8 cellular contexts compared by ENCODE assay signal in the genomic region with DNA sequence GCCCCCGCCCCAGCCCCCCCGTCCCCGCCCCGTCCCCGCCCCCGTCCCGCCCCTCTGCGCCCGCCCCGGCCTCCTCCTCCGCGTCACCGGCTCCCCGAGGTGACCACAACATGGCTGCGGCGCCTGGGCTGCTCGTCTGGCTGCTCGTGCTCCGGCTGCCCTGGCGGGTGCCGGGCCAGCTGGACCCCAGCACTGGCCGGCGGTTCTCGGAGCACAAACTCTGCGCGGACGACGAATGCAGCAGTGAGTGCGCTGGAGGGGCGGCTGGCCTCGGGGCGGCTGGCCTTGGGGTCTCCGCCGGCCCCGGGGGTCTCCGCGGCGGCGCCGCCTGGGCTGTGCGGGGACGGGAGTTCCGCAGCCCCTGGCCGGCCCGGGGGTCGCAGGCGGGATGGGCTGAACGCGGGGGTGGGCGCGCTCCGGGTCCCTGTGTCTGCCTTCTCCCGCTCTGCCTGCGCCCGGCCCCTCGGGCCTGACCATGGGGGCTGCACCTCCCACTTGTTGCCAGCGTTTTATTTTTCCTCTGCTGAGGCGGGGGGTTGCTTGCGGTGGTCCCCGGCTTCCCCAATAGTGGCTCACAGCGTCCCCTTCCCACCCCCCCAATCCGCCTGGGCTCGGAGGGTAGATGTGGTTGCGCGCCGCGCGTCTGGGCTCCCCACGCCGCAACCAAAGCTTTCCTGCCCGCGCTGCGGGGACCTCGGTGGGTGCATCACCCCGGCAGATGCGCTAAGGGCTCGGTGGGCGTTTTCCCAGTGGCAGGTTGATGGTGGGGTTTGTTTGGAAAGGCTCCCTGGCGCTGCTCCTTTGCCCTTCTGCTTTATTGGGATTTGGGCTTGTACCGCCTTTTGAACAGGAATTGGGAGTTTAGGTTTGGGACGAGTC. TPM values are rescaled to one million over a fixed set of nuclear protein-coding genes. Genes with fewer than 3 reads are reported as not detected.
DNase-seq lines count a peak whose midpoint lies in the region; ATAC-seq and TF ChIP-seq lines count a peak whose summit lies in the region.

A gene with protein sequence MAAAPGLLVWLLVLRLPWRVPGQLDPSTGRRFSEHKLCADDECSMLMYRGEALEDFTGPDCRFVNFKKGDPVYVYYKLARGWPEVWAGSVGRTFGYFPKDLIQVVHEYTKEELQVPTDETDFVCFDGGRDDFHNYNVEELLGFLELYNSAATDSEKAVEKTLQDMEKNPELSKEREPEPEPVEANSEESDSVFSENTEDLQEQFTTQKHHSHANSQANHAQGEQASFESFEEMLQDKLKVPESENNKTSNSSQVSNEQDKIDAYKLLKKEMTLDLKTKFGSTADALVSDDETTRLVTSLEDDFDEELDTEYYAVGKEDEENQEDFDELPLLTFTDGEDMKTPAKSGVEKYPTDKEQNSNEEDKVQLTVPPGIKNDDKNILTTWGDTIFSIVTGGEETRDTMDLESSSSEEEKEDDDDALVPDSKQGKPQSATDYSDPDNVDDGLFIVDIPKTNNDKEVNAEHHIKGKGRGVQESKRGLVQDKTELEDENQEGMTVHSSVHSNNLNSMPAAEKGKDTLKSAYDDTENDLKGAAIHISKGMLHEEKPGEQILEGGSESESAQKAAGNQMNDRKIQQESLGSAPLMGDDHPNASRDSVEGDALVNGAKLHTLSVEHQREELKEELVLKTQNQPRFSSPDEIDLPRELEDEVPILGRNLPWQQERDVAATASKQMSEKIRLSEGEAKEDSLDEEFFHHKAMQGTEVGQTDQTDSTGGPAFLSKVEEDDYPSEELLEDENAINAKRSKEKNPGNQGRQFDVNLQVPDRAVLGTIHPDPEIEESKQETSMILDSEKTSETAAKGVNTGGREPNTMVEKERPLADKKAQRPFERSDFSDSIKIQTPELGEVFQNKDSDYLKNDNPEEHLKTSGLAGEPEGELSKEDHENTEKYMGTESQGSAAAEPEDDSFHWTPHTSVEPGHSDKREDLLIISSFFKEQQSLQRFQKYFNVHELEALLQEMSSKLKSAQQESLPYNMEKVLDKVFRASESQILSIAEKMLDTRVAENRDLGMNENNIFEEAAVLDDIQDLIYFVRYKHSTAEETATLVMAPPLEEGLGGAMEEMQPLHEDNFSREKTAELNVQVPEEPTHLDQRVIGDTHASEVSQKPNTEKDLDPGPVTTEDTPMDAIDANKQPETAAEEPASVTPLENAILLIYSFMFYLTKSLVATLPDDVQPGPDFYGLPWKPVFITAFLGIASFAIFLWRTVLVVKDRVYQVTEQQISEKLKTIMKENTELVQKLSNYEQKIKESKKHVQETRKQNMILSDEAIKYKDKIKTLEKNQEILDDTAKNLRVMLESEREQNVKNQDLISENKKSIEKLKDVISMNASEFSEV (N-terminal part only) (plus strand): TSS at position 97 of the 879 bp plus-strand sequence. CDS start 14 bp downstream, at position 111.

- H3K9me3 Mint-ChIP-seq in glutamatergic neuron (ENCODE audit: unreplicated experiment): peaks cover 16% of the 10 kb centered on the region

- H3K4me3 ChIP-seq in HUES64 (ENCODE audit: low read length) (peak within 1 kb of the TSS; percentile 87), ovary (peak within 1 kb of the TSS; percentile 84), upper lobe of right lung (peak within 1 kb of the TSS; percentile 84)

- H3K27me3 ChIP-seq in HUES64 (ENCODE audit: insufficient read depth, low read length) (peaks cover 36% of the 10 kb centered on the region; the same call in 1 of the 2 replicates), ovary (no peaks in the 10 kb centered on the region), upper lobe of right lung (no peaks in the 10 kb centered on the region)

- TF ChIP-seq CTCF in glutamatergic neuron (IDR thresholded peaks at IDR 0.05; ENCODE audit: partially characterized antibody, unreplicated experiment) (no peak), ovary (IDR thresholded peaks at IDR 0.05) (peak in 1 of 3 donors; percentile 5), upper lobe of right lung (IDR thresholded peaks at IDR 0.05) (no peak)

- ATAC-seq in GM21447 (IDR thresholded peaks at IDR 0.05; ENCODE audit: unreplicated experiment) (peak; percentile 48), upper lobe of right lung (peak; percentile 85)

- peak within 1 kb of the TSS; percentile 90 for H3K4me3 Mint-ChIP-seq in glutamatergic neuron (ENCODE audit: unreplicated experiment)

- H3K4me1 ChIP-seq in HUES64 (ENCODE audit: insufficient read depth, low read length): no peaks in the 10 kb centered on the region; the same call in 1 of the 2 replicates
- no peaks in the 10 kb centered on the region for H3K4me1 ChIP-seq in ovary (ENCODE audit: insufficient read depth)
- peaks cover 12% of the 10 kb centered on the region for H3K4me1 ChIP-seq in upper lobe of right lung

- H3K9ac ChIP-seq in HUES64 (ENCODE audit: low read depth, low read length): peak within 1 kb of the TSS; percentile 94

- intact Hi-C loops in ovary (cut with DNase I) (no loop called here), upper lobe of right lung (cut with DNase I) (no loop called here)

- DNase-seq in DMS53 (lab: John Stamatoyannopoulos, UW) (peak; percentile 93), SK-MEL-5 (ENCODE audit: low read depth, low spot score) (no peak), glutamatergic neuron (peak; percentile 36), ovary (peak; percentile 38 to 91 (median 84)), upper lobe of right lung (peak; percentile 90)
- DNase-seq in activated naive CD4-positive, alpha-beta T cell treated with anti-CD3 and anti-CD28 coated beads, Interleukin-2, amount 50 U/mL, for 16 hours: peak; percentile 75

- H3K36me3 Mint-ChIP-seq in glutamatergic neuron (ENCODE audit: unreplicated experiment): no peaks in the 10 kb centered on the region

- H3K36me3 ChIP-seq in HUES64 (ENCODE audit: insufficient read depth, low read length) (peaks cover 21% of the 10 kb centered on the region), ovary (no peaks in the 10 kb centered on the region), upper lobe of right lung (peaks cover 11% of the 10 kb centered on the region)

- WGBS in HUES64: under 1% methylated on average over 77 of the region's 81 CpGs
- WGBS in ovary, 3 donors: 0 to 1% (median 0%) methylated on average over 34 to 74 of the region's 81 CpGs

- no peak for TF ChIP-seq EP300 in ovary (IDR thresholded peaks at IDR 0.05)

- in situ Hi-C loops in SK-MEL-5 (cut with HindIII; ENCODE audit: low pct_unique_long_range_greater_than_20kb, low sequenced_read_pairs): no loop called here

- H3K9me3 ChIP-seq in HUES64 (ENCODE audit: insufficient read depth, low read depth, low read length): no peaks in the 10 kb centered on the region
- H3K9me3 ChIP-seq in ovary: no peaks in the 10 kb centered on the region
- no peaks in the 10 kb centered on the region for H3K9me3 ChIP-seq in upper lobe of right lung

- peaks cover 14% of the 10 kb centered on the region for H3K27me3 Mint-ChIP-seq in glutamatergic neuron (ENCODE audit: unreplicated experiment)

- H3K27ac ChIP-seq in HUES64 (ENCODE audit: low read depth, low read length) (peak within 1 kb of the TSS; percentile 48; the same call in 1 of the 2 replicates), ovary (peak within 1 kb of the TSS; percentile 89 to 93), upper lobe of right lung (peak within 1 kb of the TSS; percentile 88)

- H3K4me1 Mint-ChIP-seq in glutamatergic neuron (ENCODE audit: low read depth, unreplicated experiment): peaks cover 29% of the 10 kb centered on the region

- peak; percentile 27 for TF ChIP-seq POLR2A in ovary (IDR thresholded peaks at IDR 0.05)

- peak within 1 kb of the TSS; percentile 98 for H3K27ac Mint-ChIP-seq in glutamatergic neuron (ENCODE audit: unreplicated experiment)

RNA-seq across cellular contexts. Expression of the gene that starts here (rescaled TPM):
- 28.0 TPM for polyA plus RNA-seq in HUES64 (2013, experiment 1 of 2)
- 30.1 TPM for polyA plus RNA-seq in HUES64 (2013, experiment 2 of 2)
- total RNA-seq in SK-MEL-5 (2014; rRNA removed; shearing (Covaris generic)): 29.1 and 38.6 TPM in 2 replicates
- 33.3 and 35.4 TPM in 2 replicates for polyA plus RNA-seq in SK-MEL-5 (2015; cell fraction: cytosol; rRNA removed)
- polyA plus RNA-seq in SK-MEL-5 (2015; cell fraction: nucleus; rRNA removed): 110 and 154 TPM in 2 replicates
- total RNA-seq in glutamatergic neuron (ENCODE audit: unreplicated experiment) (65.4 TPM), ovary (10 to 100 TPM; 34.2 to 64.0 (median 59.5) TPM), upper lobe of right lung (69.1 TPM)
- polyA plus RNA-seq in ovary: 10 to 100 TPM; 31.9 to 50.9 TPM
